Comparison of ENCODE assay signal across 8 cellular contexts in genomic region chr2:54524236-54524991, GRCh38.
DNase-seq lines count a peak whose midpoint lies in the region; ATAC-seq lines count a peak whose summit lies in the region.

No MANE protein-coding gene starts in this region.

- no peaks in the 10 kb centered on the region for H3K36me3 Mint-ChIP-seq in stimulated activated naive B cell treated with anti-CD40 and anti-IgM and Interleukin-4, amounts not matched to agents 10 μg/mL and 1 μg/mL and 100 μg/mL, for 72 hours

- DNase-seq in stimulated activated naive CD4-positive, alpha-beta T cell treated with Interleukin-2 at 50 U/mL for 16 hours (lab: John Stamatoyannopoulos, UW), result peak; percentile 9
- DNase-seq in stimulated activated naive CD4-positive, alpha-beta T cell (lab: John Stamatoyannopoulos, UW), result no peak
- DNase-seq in SHP77 treated with DMSO at 0.1 percent for 48 hours (lab: John Stamatoyannopoulos, UW) (peak; percentile 34), foreskin melanocyte (peak; percentile 96), NAMALWA (ENCODE audit: low spot score) (no peak), NK-92 (lab: John Stamatoyannopoulos, UW; ENCODE audit: unreplicated experiment) (no peak)
- DNase-seq in stimulated activated naive B cell treated with anti-CD40 and anti-IgM and Interleukin-4, amounts not matched to agents 10 μg/mL and 1 μg/mL and 100 μg/mL, for 72 hours, result peak; percentile 20

- peaks cover 0 to 4% of the 10 kb centered on the region in 2 donors for H3K27me3 Mint-ChIP-seq in stimulated activated naive B cell treated with anti-CD40 and anti-IgM and Interleukin-4, amounts not matched to agents 10 μg/mL and 1 μg/mL and 100 μg/mL, for 72 hours

- H3K27ac Mint-ChIP-seq in stimulated activated naive B cell treated with anti-CD40 and anti-IgM and Interleukin-4, amounts not matched to agents 10 μg/mL and 1 μg/mL and 100 μg/mL, for 72 hours, result peak overlapping the region; percentile 0

- no peaks in the 10 kb centered on the region for H3K9me3 Mint-ChIP-seq in stimulated activated naive B cell treated with anti-CD40 and anti-IgM and Interleukin-4, amounts not matched to agents 10 μg/mL and 1 μg/mL and 100 μg/mL, for 72 hours

- ATAC-seq in HG03064 (IDR thresholded peaks at IDR 0.05; ENCODE audit: low read depth, unreplicated experiment), result peak; percentile 50
- ATAC-seq in stimulated activated naive B cell treated with anti-CD40 and anti-IgM and Interleukin-4, amounts not matched to agents 10 μg/mL and 1 μg/mL and 100 μg/mL, for 72 hours (replicated peaks), result peak; percentile 90 to 93

- H3K4me3 Mint-ChIP-seq in stimulated activated naive B cell treated with anti-CD40 and anti-IgM and Interleukin-4, amounts not matched to agents 10 μg/mL and 1 μg/mL and 100 μg/mL, for 72 hours, result peak overlapping the region; percentile 23 to 26

- H3K4me1 Mint-ChIP-seq in stimulated activated naive B cell treated with anti-CD40 and anti-IgM and Interleukin-4, amounts not matched to agents 10 μg/mL and 1 μg/mL and 100 μg/mL, for 72 hours, result peaks cover 12 to 27% of the 10 kb centered on the region in 2 donors

Comparison
In these comparisons a context has a peak if more than half of its experiments do, and no peak if none do; other contexts are left out.
1. DNase-seq: peak in stimulated activated naive CD4-positive, alpha-beta T cell treated with Interleukin-2 at 50 U/mL for 16 hours (single experiment), SHP77 treated with DMSO at 0.1 percent for 48 hours (single experiment), foreskin melanocyte (single experiment) and stimulated activated naive B cell treated with anti-CD40 and anti-IgM and Interleukin-4, amounts not matched to agents 10 μg/mL and 1 μg/mL and 100 μg/mL, for 72 hours (single experiment); none in stimulated activated naive CD4-positive, alpha-beta T cell (0 of 6), NAMALWA (single experiment) and NK-92 (single experiment).